Comparison of ENCODE assay signal across 29 cellular contexts in the genomic region with DNA sequence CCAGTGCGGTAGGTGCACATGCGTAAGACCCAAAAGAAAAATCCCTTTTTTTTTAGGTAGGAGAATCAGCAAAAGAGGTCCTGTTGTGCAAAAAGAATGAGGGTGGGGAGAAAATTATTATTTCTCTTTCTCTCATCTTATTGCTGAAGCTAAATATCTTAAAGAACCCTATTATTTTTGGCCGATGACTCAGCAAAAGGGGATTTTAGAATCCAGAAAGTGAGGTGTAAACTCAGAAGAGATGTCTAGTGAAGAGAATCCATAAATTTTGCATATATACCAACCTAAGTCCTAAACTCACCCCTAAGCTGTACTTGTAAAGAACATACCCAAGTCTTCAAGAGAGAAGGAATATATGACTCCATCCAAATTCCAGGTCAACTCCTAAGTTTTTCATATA.
"Had no signal": no experiment of that assay in that cellular context is flagged by ENCODE, and none has a peak within 500 bp of the region (broad histone marks: within the 10 kb centered on the region; RNA-seq: fewer than 3 reads in every experiment).

No MANE protein-coding gene starts in this region.

- H3K27me3 ChIP-seq: left lung, pancreas, sigmoid colon, spleen, suprapubic skin, tibial artery, uterus had no signal

- H3K36me3 ChIP-seq: left lung, lower lobe of right lung, pancreas, prostate gland, sigmoid colon, spleen, suprapubic skin, thoracic aorta, tibial artery, uterus had no signal

- H3K4me1 ChIP-seq: left lung, lower lobe of right lung, pancreas, prostate gland, sigmoid colon, spleen, suprapubic skin, tibial artery, uterus had no signal

- DNase-seq: hippocampal formation; kidney glomerular epithelial cell; left colon; left lung; lower lobe of right lung; mammary epithelial cell; mesenchymal stem cell; naive thymus-derived CD8-positive, alpha-beta T cell; nucleus accumbens; pancreas; posterior cingulate gyrus; retina; right cardiac atrium; sigmoid colon; small intestine; spleen; stimulated activated CD4-positive, alpha-beta T cell treated with anti-CD3 and anti-CD28 coated beads, Interleukin-4, amount 100 ng/mL, for 24 hours; stimulated activated naive CD4-positive, alpha-beta T cell; tibial artery; trophoblast cell; uterus had no signal

- H3K27me3 Mint-ChIP-seq: naive thymus-derived CD8-positive, alpha-beta T cell; stimulated activated naive CD8-positive, alpha-beta T cell treated with anti-CD3 and anti-CD28 coated beads, Interleukin-15, Interleukin-2, amounts not matched to agents 100 ng/mL and 50 ng/mL, for 24 hours had no signal

- H3K27ac ChIP-seq: left lung, lower lobe of right lung, pancreas, prostate gland, sigmoid colon, spleen, suprapubic skin, thoracic aorta, tibial artery, uterus had no signal

- H3K4me3 ChIP-seq: left lung, lower lobe of right lung, pancreas, prostate gland, sigmoid colon, spleen, suprapubic skin, thoracic aorta, tibial artery, uterus had no signal

- H3K9me3 Mint-ChIP-seq: nephron, neural crest cell had no signal

- FAIRE-seq: keratinocyte, pancreas, small intestine had no signal

- H3K36me3 Mint-ChIP-seq: naive thymus-derived CD8-positive, alpha-beta T cell; stimulated activated effector memory CD8-positive, alpha-beta T cell treated with anti-CD3 and anti-CD28 coated beads, Interleukin-12 subunit alpha, Interleukin-12 subunit beta, amount 100 ng/mL, for 72 hours had no signal

- ATAC-seq: left colon; left lung; lower lobe of right lung; naive thymus-derived CD8-positive, alpha-beta T cell; pancreas; right cardiac atrium; stimulated activated effector memory CD8-positive, alpha-beta T cell treated with anti-CD3 and anti-CD28 coated beads, Interleukin-12 subunit alpha, Interleukin-12 subunit beta, amount 100 ng/mL, for 72 hours had no signal

- H3K27ac Mint-ChIP-seq: naive thymus-derived CD8-positive, alpha-beta T cell; nephron; stimulated activated effector memory CD8-positive, alpha-beta T cell treated with anti-CD3 and anti-CD28 coated beads, Interleukin-12 subunit alpha, Interleukin-12 subunit beta, amount 100 ng/mL, for 72 hours; stimulated activated naive CD8-positive, alpha-beta T cell treated with anti-CD3 and anti-CD28 coated beads, Interleukin-15, Interleukin-2, amounts not matched to agents 100 ng/mL and 50 ng/mL, for 24 hours had no signal

- H3K4me3 Mint-ChIP-seq: naive thymus-derived CD8-positive, alpha-beta T cell; nephron; neural crest cell; stimulated activated effector memory CD8-positive, alpha-beta T cell treated with anti-CD3 and anti-CD28 coated beads, Interleukin-12 subunit alpha, Interleukin-12 subunit beta, amount 100 ng/mL, for 72 hours; stimulated activated naive CD8-positive, alpha-beta T cell treated with anti-CD3 and anti-CD28 coated beads, Interleukin-15, Interleukin-2, amounts not matched to agents 100 ng/mL and 50 ng/mL, for 24 hours had no signal

- H3K9me3 ChIP-seq: lower lobe of right lung, pancreas, prostate gland, sigmoid colon, suprapubic skin, thoracic aorta, tibial artery, uterus had no signal

- H3K4me1 Mint-ChIP-seq: nephron; neural crest cell; stimulated activated effector memory CD8-positive, alpha-beta T cell treated with anti-CD3 and anti-CD28 coated beads, Interleukin-12 subunit alpha, Interleukin-12 subunit beta, amount 100 ng/mL, for 72 hours had no signal
